Comparison of ENCODE assay signal across 25 cellular contexts in genomic region chr5:17206021-17206420, GRCh38. TPM values are rescaled to one million over a fixed set of nuclear protein-coding genes. Genes with fewer than 3 reads are reported as not detected.
DNase-seq lines count a peak whose midpoint lies in the region; ATAC-seq, FAIRE-seq and TF ChIP-seq lines count a peak whose summit lies in the region.
"Had no signal": no experiment of that assay in that cellular context is flagged by ENCODE, and none has a peak within 500 bp of the region (broad histone marks: within the 10 kb centered on the region; RNA-seq: fewer than 3 reads in every experiment).

No MANE protein-coding gene starts in this region.

- no peaks in the 10 kb centered on the region for H3K79me2 ChIP-seq in endothelial cell of umbilical vein (ENCODE audit: control insufficient read depth, insufficient read depth, low read length)

- peaks cover 3 to 5% (median 4%) of the 10 kb centered on the region in 3 donors for H3K27me3 Mint-ChIP-seq in CD14-positive monocyte (ENCODE audit: low read depth in 3 of 3)

- no TSS peak for BruUV-seq in endothelial cell of umbilical vein (replicated peaks; lab: Mats Ljungman, UMichigan)

- H3K27ac ChIP-seq in A549 (no peak overlapping the region), HEK293 (ENCODE audit: extremely low read depth, low read depth, low read length) (no peak overlapping the region), endothelial cell of umbilical vein (ENCODE audit: insufficient read depth, low read depth, low read length) (no peak overlapping the region)
- H3K27ac ChIP-seq: C4-2B had no signal

- TF ChIP-seq POLR2A in A549 (IDR thresholded peaks at IDR 0.05; ENCODE audit: low read length), result no peak
- TF ChIP-seq POLR2A in endothelial cell of umbilical vein (IDR thresholded peaks at IDR 0.05; ENCODE audit: low read depth, low read length), result no peak

- ATAC-seq in A549, result no peak
- no peak for ATAC-seq in stimulated activated effector memory CD8-positive, alpha-beta T cell treated with anti-CD3 and anti-CD28 coated beads, Interleukin-12 subunit alpha, Interleukin-12 subunit beta, amount 100 ng/mL, for 72 hours
- no peak for ATAC-seq in HG02938 (IDR thresholded peaks at IDR 0.05; ENCODE audit: unreplicated experiment)
- ATAC-seq in GM21619 (IDR thresholded peaks at IDR 0.05; ENCODE audit: unreplicated experiment), result no peak
- ATAC-seq: GM23338, HCT116 had no signal

- no peak overlapping the region for H2AFZ ChIP-seq in endothelial cell of umbilical vein (ENCODE audit: low read depth, low read length)
- H2AFZ ChIP-seq: GM23338 had no signal

- peaks cover 3% of the 10 kb centered on the region for H3K9me3 Mint-ChIP-seq in stimulated activated effector memory CD8-positive, alpha-beta T cell treated with anti-CD3 and anti-CD28 coated beads, Interleukin-12 subunit alpha, Interleukin-12 subunit beta, amount 100 ng/mL, for 72 hours
- H3K9me3 Mint-ChIP-seq in CD14-positive monocyte, result peaks cover 5 to 15% (median 9%) of the 10 kb centered on the region in 7 donors
- H3K9me3 Mint-ChIP-seq: GM23338 had no signal

- no peaks in the 10 kb centered on the region for H3K9me1 ChIP-seq in endothelial cell of umbilical vein (replicated peaks; ENCODE audit: control insufficient read depth, extremely low read depth, insufficient read depth, low read length)

- H3K9me3 ChIP-seq in A549, result no peaks in the 10 kb centered on the region
- H3K9me3 ChIP-seq in HEK293 (ENCODE audit: control insufficient read depth, insufficient read depth, low read depth, low read length), result no peaks in the 10 kb centered on the region
- no peaks in the 10 kb centered on the region for H3K9me3 ChIP-seq in endothelial cell of umbilical vein (replicated peaks; ENCODE audit: control insufficient read depth, insufficient read depth, low read length)

- no peaks in the 10 kb centered on the region for H3K36me3 Mint-ChIP-seq in stimulated activated effector memory CD8-positive, alpha-beta T cell treated with anti-CD3 and anti-CD28 coated beads, Interleukin-12 subunit alpha, Interleukin-12 subunit beta, amount 100 ng/mL, for 72 hours
- H3K36me3 Mint-ChIP-seq in CD14-positive monocyte, result no peaks in the 10 kb centered on the region
- H3K36me3 Mint-ChIP-seq: CD4-positive, alpha-beta memory T cell had no signal

- H3K4me1 Mint-ChIP-seq in stimulated activated effector memory CD8-positive, alpha-beta T cell treated with anti-CD3 and anti-CD28 coated beads, Interleukin-12 subunit alpha, Interleukin-12 subunit beta, amount 100 ng/mL, for 72 hours, result no peaks in the 10 kb centered on the region
- H3K4me1 Mint-ChIP-seq in CD14-positive monocyte, result no peaks in the 10 kb centered on the region
- H3K4me1 Mint-ChIP-seq: CD4-positive, alpha-beta memory T cell had no signal

- CTCF ChIA-PET in A549 (lab: Yijun Ruan, JAX), result interaction anchor here (5.1 to 7.2 kb wide), 2 partner anchors 9 to 16 kb away, joined by 28 to 37 read pairs; no protein-coding TSS in a partner anchor
- CTCF ChIA-PET in HEK293 (lab: Yijun Ruan, JAX), result interaction anchor here (0.7 to 5.8 kb wide), 3 partner anchors 10 to 701 kb away, joined by 3 to 45 read pairs (median 5); no protein-coding TSS in a partner anchor
- CTCF ChIA-PET in endothelial cell of umbilical vein (lab: Charles Lee), result interaction anchor here (1.0 kb wide), 1 partner anchor 1045 kb away, joined by 4 read pairs; no protein-coding TSS in a partner anchor

- TF ChIP-seq RAD21 in A549 (conservative IDR thresholded peaks at IDR 0.05 in 1 of 2, IDR thresholded peaks at IDR 0.05 in 1 of 2), result no peak

- H3K4me3 ChIP-seq in A549 (no peak overlapping the region), HEK293 (ENCODE audit: low read depth, low read length) (no peak overlapping the region), endothelial cell of umbilical vein (replicated peaks in 1 of 3; ENCODE audit: insufficient read depth in 1 of 3, low read depth in 1 of 3, low read length in 3 of 3) (no peak overlapping the region)
- H3K4me3 ChIP-seq: GM23338 had no signal

- no peak overlapping the region for H3K9ac ChIP-seq in endothelial cell of umbilical vein (replicated peaks; ENCODE audit: extremely low read depth, insufficient read depth, low read length)

- H3K4me3 Mint-ChIP-seq in stimulated activated effector memory CD8-positive, alpha-beta T cell treated with anti-CD3 and anti-CD28 coated beads, Interleukin-12 subunit alpha, Interleukin-12 subunit beta, amount 100 ng/mL, for 72 hours, result no peak overlapping the region
- H3K4me3 Mint-ChIP-seq in CD14-positive monocyte, result no peak overlapping the region
- H3K4me3 Mint-ChIP-seq: CD4-positive, alpha-beta memory T cell; GM23338 had no signal

- POLR2A ChIA-PET in A549 (lab: Yijun Ruan, JAX), result no interaction called here
- POLR2A ChIA-PET in HEK293 (lab: Yijun Ruan, JAX), result interaction anchor here (0.7 kb wide), 1 partner anchor 591 kb away, joined by 4 read pairs; no protein-coding TSS in a partner anchor
- POLR2A ChIA-PET in endothelial cell of umbilical vein (lab: Charles Lee), result no interaction called here

- FAIRE-seq in A549 (lab: Jason Lieb, UNC), result peak; percentile 56
- FAIRE-seq in endothelial cell of umbilical vein (lab: Jason Lieb, UNC), result peak; percentile 42
- FAIRE-seq: A204.1, GM12891, GM19239, H54 had no signal

- H3K27ac Mint-ChIP-seq in stimulated activated effector memory CD8-positive, alpha-beta T cell treated with anti-CD3 and anti-CD28 coated beads, Interleukin-12 subunit alpha, Interleukin-12 subunit beta, amount 100 ng/mL, for 72 hours, result no peak overlapping the region
- no peak overlapping the region for H3K27ac Mint-ChIP-seq in CD14-positive monocyte
- H3K27ac Mint-ChIP-seq: CD4-positive, alpha-beta memory T cell; GM23338 had no signal

- intact Hi-C loops in endothelial cell of umbilical vein (cut with micrococcal nuclease), result loop anchor here (10.0 kb wide), 1 partner anchor 551 kb away; no protein-coding TSS in a partner anchor
- intact Hi-C loops in CD14-positive monocyte (cut with micrococcal nuclease), result no loop called here

- H3K36me3 ChIP-seq in HEK293 (ENCODE audit: control insufficient read depth in 2 of 2, insufficient read depth in 1 of 2, low read length in 2 of 2) (no peaks in the 10 kb centered on the region), endothelial cell of umbilical vein (ENCODE audit: control insufficient read depth in 2 of 2, extremely low read depth in 1 of 2, insufficient read depth in 2 of 2, low read length in 2 of 2) (no peaks in the 10 kb centered on the region)

- peaks cover 17% of the 10 kb centered on the region for H3K4me1 ChIP-seq in A549
- H3K4me1 ChIP-seq in HEK293 (ENCODE audit: control insufficient read depth, insufficient read depth, low read length), result no peaks in the 10 kb centered on the region
- no peaks in the 10 kb centered on the region for H3K4me1 ChIP-seq in endothelial cell of umbilical vein (ENCODE audit: control insufficient read depth, extremely low read depth, insufficient read depth, low read length)

- DNase-seq in A549 (ENCODE audit: low read depth in 1 of 2, low spot score in 1 of 2) (no peak), NCI-H774 (lab: John Stamatoyannopoulos, UW) (peak; percentile 49), endothelial cell of umbilical vein (ENCODE audit: low read depth, low spot score) (no peak), CD14-positive monocyte (ENCODE audit: low spot score) (no peak)
- no peak for DNase-seq in stimulated activated effector memory CD8-positive, alpha-beta T cell treated with anti-CD3 and anti-CD28 coated beads, Interleukin-12 subunit alpha, Interleukin-12 subunit beta, amount 100 ng/mL, for 72 hours (ENCODE audit: low spot score in 2 of 2)
- DNase-seq: AML-193; CD4-positive, alpha-beta memory T cell; DMS 273 treated with DMSO at 0.1 percent for 48 hours; DMS53; DND-41; EL; IMR-90; Karpas-422; KBM-7 had no signal

- dilution Hi-C loops in endothelial cell of umbilical vein (cut with MboI; ENCODE audit: extremely low pct_ligation_motif_present, low sequenced_read_pairs), result no loop called here

- no peak for TF ChIP-seq CTCF in A549 (IDR thresholded peaks at IDR 0.05)
- TF ChIP-seq CTCF in HEK293 (tag by site-specific recombination; IDR thresholded peaks at IDR 0.05), result no peak
- TF ChIP-seq CTCF in endothelial cell of umbilical vein (IDR thresholded peaks at IDR 0.05; ENCODE audit: extremely low read depth in 1 of 2, insufficient read depth in 1 of 2, low read depth in 1 of 2, low read length in 2 of 2), result no peak
- TF ChIP-seq CTCF in CD14-positive monocyte (IDR thresholded peaks at IDR 0.05), result no peak

- no peaks in the 10 kb centered on the region for H4K20me1 ChIP-seq in endothelial cell of umbilical vein (replicated peaks; ENCODE audit: control insufficient read depth, extremely low read depth, insufficient read depth, low read length)

- H3K4me2 ChIP-seq in A549 (no peak overlapping the region), endothelial cell of umbilical vein (ENCODE audit: insufficient read depth, low read length) (no peak overlapping the region)
- H3K4me2 ChIP-seq: GM23338 had no signal

- H3K27me3 ChIP-seq in endothelial cell of umbilical vein (ENCODE audit: control insufficient read depth in 2 of 2, insufficient read depth in 2 of 2, low read length in 2 of 2), result peaks cover 5 to 15% of the 10 kb centered on the region in 2 experiments

- TF ChIP-seq EP300 in A549 (IDR thresholded peaks at IDR 0.05), result no peak

TF ChIP-seq in A549, 52 proteins besides CTCF, POLR2A, EP300 and RAD21 (continues in another document):
- no peak for TF ChIP-seq CEBPB (IDR thresholded peaks at IDR 0.05)
- TF ChIP-seq KDM5A (IDR thresholded peaks at IDR 0.05), result no peak

TF ChIP-seq in endothelial cell of umbilical vein, 7 proteins besides CTCF, POLR2A, EP300 and RAD21 (continues in another document):
- TF ChIP-seq POLR2AphosphoS5 (IDR thresholded peaks at IDR 0.05; ENCODE audit: insufficient read depth, low read depth, low read length) (no peak), MYC (IDR thresholded peaks at IDR 0.05; ENCODE audit: low read depth, low read length) (no peak), EZH2 (IDR thresholded peaks at IDR 0.05; ENCODE audit: borderline replicate concordance, low read depth, low read length, severe bottlenecking) (no peak)

RNA-seq across cellular contexts. Expression of gene BASP1, which starts 11.4 kb away (rescaled TPM):
- polyA plus RNA-seq in A549 (2011; rRNA removed), result 369 and 454 TPM in 2 replicates
- polyA plus RNA-seq in A549 (2012; cell fraction: cytosol; rRNA removed), result 308 and 386 TPM in 2 replicates
- polyA plus RNA-seq in A549 (2012; cell fraction: nucleus; rRNA removed), result 121 and 135 TPM in 2 replicates
- 381 to 414 TPM (median 391 TPM) in 3 replicates for polyA plus RNA-seq in A549 (2017; fragmentation: RNase III; extraction: RNeasy Plus Mini Kit Qiagen cat#74134 plus additional on column Dnase treatment)
- 48.8 and 53.9 TPM in 2 replicates for polyA minus RNA-seq in A549 (2011; rRNA and poly(A)+ RNA removed)
- 79.3 and 102 TPM in 2 replicates for total RNA-seq in endothelial cell of umbilical vein
- 58.5 and 69.4 TPM in 2 replicates for polyA plus RNA-seq in endothelial cell of umbilical vein
- 52.8 and 59.1 TPM in 2 replicates for polyA plus RNA-seq in endothelial cell of umbilical vein (2011; cell fraction: cytosol; rRNA removed)
- polyA plus RNA-seq in endothelial cell of umbilical vein (2011; cell fraction: nucleus; rRNA removed), result 16.5 and 27.1 TPM in 2 replicates
- polyA plus RNA-seq in endothelial cell of umbilical vein (2012), result 78.6 and 111 TPM in 2 replicates
- 25.2 and 26.8 TPM in 2 replicates for polyA minus RNA-seq in endothelial cell of umbilical vein
- polyA minus RNA-seq in endothelial cell of umbilical vein (2011; cell fraction: cytosol; rRNA and poly(A)+ RNA removed), result 164 TPM
- 8.5 and 8.9 TPM in 2 replicates for polyA minus RNA-seq in endothelial cell of umbilical vein (2011; cell fraction: nucleus; rRNA and poly(A)+ RNA removed)
- 10 to 100 TPM; 36.6 to 61.6 TPM for polyA plus RNA-seq in CD14-positive monocyte
- total RNA-seq: G401 had no signal
